In the genomic region with DNA sequence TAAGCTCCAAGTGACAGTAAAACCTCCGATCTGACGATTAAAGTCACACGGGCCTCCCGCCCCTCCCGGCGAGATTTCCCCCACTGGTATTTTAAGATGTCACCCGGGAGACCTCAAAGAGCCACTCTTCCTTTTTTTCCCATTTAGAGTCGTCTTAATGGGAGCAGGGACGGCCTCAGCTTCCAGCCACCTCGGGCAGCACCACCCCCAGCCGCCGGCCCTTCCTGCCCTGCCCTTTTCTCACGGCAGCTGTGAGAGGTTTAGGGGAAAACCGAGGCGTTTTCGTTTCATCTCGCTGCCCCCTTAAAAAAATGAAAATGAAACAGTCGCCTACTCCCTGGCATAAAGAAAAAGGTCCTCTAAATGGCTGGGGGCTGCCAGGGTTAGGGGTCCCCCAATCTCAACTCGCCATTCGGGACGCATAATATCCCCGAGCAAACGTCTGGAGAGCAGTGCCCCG, we compare ENCODE assay signal across 1 cellular context.
TF ChIP-seq lines count a peak whose summit lies in the region.

No MANE protein-coding gene starts in this region.

TF ChIP-seq in GM12878, 131 proteins besides CTCF, POLR2A, EP300 and RAD21 (continued from another document and continues in another):
- TF ChIP-seq JUNB (IDR thresholded peaks at IDR 0.05) (no peak), CHD1 (IDR thresholded peaks at IDR 0.05; ENCODE audit: low read depth, low read length) (no peak), BCL11A (IDR thresholded peaks at IDR 0.05; ENCODE audit: low read depth, low read length) (no peak), EED (IDR thresholded peaks at IDR 0.05; ENCODE audit: low read depth) (no peak; the same call in 1 of the 2 replicates), MEF2A (IDR thresholded peaks at IDR 0.05; ENCODE audit: insufficient read depth, low read depth, low read length) (no peak), PML (IDR thresholded peaks at IDR 0.05; ENCODE audit: low read length) (no peak), GATAD2B (conservative IDR thresholded peaks at IDR 0.05; ENCODE audit: low read depth) (peak; percentile 43; the same call in 1 of the 2 replicates), CHD2 (IDR thresholded peaks at IDR 0.05; ENCODE audit: borderline replicate concordance, low read depth, low read length) (no peak), NBN (IDR thresholded peaks at IDR 0.05) (no peak), PAX5 (IDR thresholded peaks at IDR 0.05; ENCODE audit: borderline replicate concordance, low read depth, low read length) (no peak; the same call in 1 of the 2 replicates), ZSCAN29 (IDR thresholded peaks at IDR 0.05) (no peak), PAX8 (IDR thresholded peaks at IDR 0.05) (no peak), MXI1 (IDR thresholded peaks at IDR 0.05; ENCODE audit: low read depth, low read length) (peak; percentile 39; the same call in 1 of the 2 replicates), KLF5 (IDR thresholded peaks at IDR 0.05; ENCODE audit: partially characterized antibody) (no peak), SP1 (IDR thresholded peaks at IDR 0.05; ENCODE audit: low read depth, low read length) (no peak), POLR2AphosphoS5 (IDR thresholded peaks at IDR 0.05; ENCODE audit: low read length) (peak; percentile 9; the same call in 1 of the 2 replicates), MTA2 (IDR thresholded peaks at IDR 0.05; ENCODE audit: low read depth) (peak; percentile 38; the same call in 1 of the 2 replicates), NR2C2 (IDR thresholded peaks at IDR 0.05; ENCODE audit: borderline replicate concordance, control insufficient read depth, insufficient read length, low read depth) (no peak), NR2C1 (IDR thresholded peaks at IDR 0.05) (no peak), RBBP5 (conservative IDR thresholded peaks at IDR 0.05) (no peak), RFX5 (IDR thresholded peaks at IDR 0.05; ENCODE audit: low read depth, low read length) (no peak), YY1 (IDR thresholded peaks at IDR 0.05; ENCODE audit: low read depth, low read length) (0 out of 2 replicates have a peak, but pooled peaks have one; percentile 9), IKZF2 (IDR thresholded peaks at IDR 0.05) (peak; percentile 56 to 71; a peak in 2 of 4 replicates), RB1 (IDR thresholded peaks at IDR 0.05; ENCODE audit: borderline replicate concordance) (no peak; the same call in 1 of the 2 replicates), GABPA (IDR thresholded peaks at IDR 0.05; ENCODE audit: low read depth) (no peak), TCF3 (IDR thresholded peaks at IDR 0.05; ENCODE audit: borderline replicate concordance, insufficient read depth, low read depth, low read length) (0 out of 2 replicates have a peak, but pooled peaks have one; percentile 13), CBX3 (IDR thresholded peaks at IDR 0.05; ENCODE audit: borderline replicate concordance, low read depth) (no peak), HDAC2 (IDR thresholded peaks at IDR 0.05) (no peak), ZNF274 (IDR thresholded peaks at IDR 0.05; ENCODE audit: insufficient read depth, insufficient read length) (no peak), MEF2B (IDR thresholded peaks at IDR 0.05; ENCODE audit: partially characterized antibody, poor library complexity, severe bottlenecking) (peak; percentile 30), TAF1 (IDR thresholded peaks at IDR 0.05; ENCODE audit: borderline replicate concordance, low read depth, low read length) (0 out of 2 replicates have a peak, but pooled peaks have one; percentile 7), RELA (IDR thresholded peaks at IDR 0.05; ENCODE audit: borderline replicate concordance, partially characterized antibody) (no peak), SIN3A (IDR thresholded peaks at IDR 0.05; ENCODE audit: low read depth, low read length) (peak; percentile 41; the same call in 1 of the 2 replicates), TCF12 (IDR thresholded peaks at IDR 0.05; ENCODE audit: low read depth, low read length) (peak; percentile 69; the same call in 1 of the 2 replicates), ETV6 (conservative IDR thresholded peaks at IDR 0.05 in 1 of 2, IDR thresholded peaks at IDR 0.05 in 1 of 2; ENCODE audit: borderline replicate concordance in 1 of 2, low read depth in 1 of 2) (0 out of 4 replicates have a peak, but pooled peaks of 1 of the 2 experiments have one; percentile 26), RCOR1 (conservative IDR thresholded peaks at IDR 0.05; ENCODE audit: low read depth, low read length) (no peak), BACH1 (IDR thresholded peaks at IDR 0.05; ENCODE audit: borderline replicate concordance) (no peak), TARDBP (IDR thresholded peaks at IDR 0.05; ENCODE audit: borderline replicate concordance) (0 out of 2 replicates have a peak, but pooled peaks have one; percentile 14), NR2F1 (conservative IDR thresholded peaks at IDR 0.05) (0 out of 2 replicates have a peak, but pooled peaks have one; percentile 37), SREBF2 (IDR thresholded peaks at IDR 0.05; ENCODE audit: low read length) (no peak), IKZF1 (conservative IDR thresholded peaks at IDR 0.05) (peak; percentile 42), ZNF384 (IDR thresholded peaks at IDR 0.05; ENCODE audit: borderline replicate concordance, low read depth, low read length) (peak; percentile 37), KAT2A (conservative IDR thresholded peaks at IDR 0.05; ENCODE audit: control insufficient read depth, low read depth, low read length) (no peak), STAT1 (conservative IDR thresholded peaks at IDR 0.05) (0 out of 2 replicates have a peak, but pooled peaks have one; percentile 19)
- TF ChIP-seq, protein P1, sequence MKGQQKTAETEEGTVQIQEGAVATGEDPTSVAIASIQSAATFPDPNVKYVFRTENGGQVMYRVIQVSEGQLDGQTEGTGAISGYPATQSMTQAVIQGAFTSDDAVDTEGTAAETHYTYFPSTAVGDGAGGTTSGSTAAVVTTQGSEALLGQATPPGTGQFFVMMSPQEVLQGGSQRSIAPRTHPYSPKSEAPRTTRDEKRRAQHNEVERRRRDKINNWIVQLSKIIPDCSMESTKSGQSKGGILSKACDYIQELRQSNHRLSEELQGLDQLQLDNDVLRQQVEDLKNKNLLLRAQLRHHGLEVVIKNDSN (IDR thresholded peaks at IDR 0.05; ENCODE audit: borderline replicate concordance, extremely low read length, insufficient read depth, low read depth, low read length), result no peak
- TF ChIP-seq, protein P2, sequence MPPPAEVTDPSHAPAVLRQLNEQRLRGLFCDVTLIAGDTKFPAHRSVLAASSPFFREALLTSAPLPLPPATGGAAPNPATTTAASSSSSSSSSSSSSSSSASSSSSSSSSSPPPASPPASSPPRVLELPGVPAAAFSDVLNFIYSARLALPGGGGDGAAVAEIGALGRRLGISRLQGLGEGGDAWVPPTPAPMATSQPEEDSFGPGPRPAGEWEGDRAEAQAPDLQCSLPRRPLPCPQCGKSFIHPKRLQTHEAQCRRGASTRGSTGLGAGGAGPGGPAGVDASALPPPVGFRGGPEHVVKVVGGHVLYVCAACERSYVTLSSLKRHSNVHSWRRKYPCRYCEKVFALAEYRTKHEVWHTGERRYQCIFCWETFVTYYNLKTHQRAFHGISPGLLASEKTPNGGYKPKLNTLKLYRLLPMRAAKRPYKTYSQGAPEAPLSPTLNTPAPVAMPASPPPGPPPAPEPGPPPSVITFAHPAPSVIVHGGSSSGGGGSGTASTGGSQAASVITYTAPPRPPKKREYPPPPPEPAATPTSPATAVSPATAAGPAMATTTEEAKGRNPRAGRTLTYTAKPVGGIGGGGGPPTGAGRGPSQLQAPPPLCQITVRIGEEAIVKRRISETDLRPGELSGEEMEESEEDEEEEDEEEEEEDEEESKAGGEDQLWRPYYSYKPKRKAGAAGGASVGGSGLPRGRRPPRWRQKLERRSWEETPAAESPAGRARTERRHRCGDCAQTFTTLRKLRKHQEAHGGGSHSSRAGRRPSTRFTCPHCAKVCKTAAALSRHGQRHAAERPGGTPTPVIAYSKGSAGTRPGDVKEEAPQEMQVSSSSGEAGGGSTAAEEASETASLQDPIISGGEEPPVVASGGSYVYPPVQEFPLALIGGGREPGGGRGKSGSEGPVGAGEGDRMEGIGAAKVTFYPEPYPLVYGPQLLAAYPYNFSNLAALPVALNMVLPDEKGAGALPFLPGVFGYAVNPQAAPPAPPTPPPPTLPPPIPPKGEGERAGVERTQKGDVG (CRISPR knock-in tag; IDR thresholded peaks at IDR 0.05), result no peak
- TF ChIP-seq, protein P3, sequence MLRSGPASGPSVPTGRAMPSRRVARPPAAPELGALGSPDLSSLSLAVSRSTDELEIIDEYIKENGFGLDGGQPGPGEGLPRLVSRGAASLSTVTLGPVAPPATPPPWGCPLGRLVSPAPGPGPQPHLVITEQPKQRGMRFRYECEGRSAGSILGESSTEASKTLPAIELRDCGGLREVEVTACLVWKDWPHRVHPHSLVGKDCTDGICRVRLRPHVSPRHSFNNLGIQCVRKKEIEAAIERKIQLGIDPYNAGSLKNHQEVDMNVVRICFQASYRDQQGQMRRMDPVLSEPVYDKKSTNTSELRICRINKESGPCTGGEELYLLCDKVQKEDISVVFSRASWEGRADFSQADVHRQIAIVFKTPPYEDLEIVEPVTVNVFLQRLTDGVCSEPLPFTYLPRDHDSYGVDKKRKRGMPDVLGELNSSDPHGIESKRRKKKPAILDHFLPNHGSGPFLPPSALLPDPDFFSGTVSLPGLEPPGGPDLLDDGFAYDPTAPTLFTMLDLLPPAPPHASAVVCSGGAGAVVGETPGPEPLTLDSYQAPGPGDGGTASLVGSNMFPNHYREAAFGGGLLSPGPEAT (IDR thresholded peaks at IDR 0.05; ENCODE audit: low read depth), result peak; percentile 90
- TF ChIP-seq, protein P4, sequence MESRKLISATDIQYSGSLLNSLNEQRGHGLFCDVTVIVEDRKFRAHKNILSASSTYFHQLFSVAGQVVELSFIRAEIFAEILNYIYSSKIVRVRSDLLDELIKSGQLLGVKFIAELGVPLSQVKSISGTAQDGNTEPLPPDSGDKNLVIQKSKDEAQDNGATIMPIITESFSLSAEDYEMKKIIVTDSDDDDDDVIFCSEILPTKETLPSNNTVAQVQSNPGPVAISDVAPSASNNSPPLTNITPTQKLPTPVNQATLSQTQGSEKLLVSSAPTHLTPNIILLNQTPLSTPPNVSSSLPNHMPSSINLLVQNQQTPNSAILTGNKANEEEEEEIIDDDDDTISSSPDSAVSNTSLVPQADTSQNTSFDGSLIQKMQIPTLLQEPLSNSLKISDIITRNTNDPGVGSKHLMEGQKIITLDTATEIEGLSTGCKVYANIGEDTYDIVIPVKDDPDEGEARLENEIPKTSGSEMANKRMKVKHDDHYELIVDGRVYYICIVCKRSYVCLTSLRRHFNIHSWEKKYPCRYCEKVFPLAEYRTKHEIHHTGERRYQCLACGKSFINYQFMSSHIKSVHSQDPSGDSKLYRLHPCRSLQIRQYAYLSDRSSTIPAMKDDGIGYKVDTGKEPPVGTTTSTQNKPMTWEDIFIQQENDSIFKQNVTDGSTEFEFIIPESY (IDR thresholded peaks at IDR 0.05), result no peak
- TF ChIP-seq, protein P5, sequence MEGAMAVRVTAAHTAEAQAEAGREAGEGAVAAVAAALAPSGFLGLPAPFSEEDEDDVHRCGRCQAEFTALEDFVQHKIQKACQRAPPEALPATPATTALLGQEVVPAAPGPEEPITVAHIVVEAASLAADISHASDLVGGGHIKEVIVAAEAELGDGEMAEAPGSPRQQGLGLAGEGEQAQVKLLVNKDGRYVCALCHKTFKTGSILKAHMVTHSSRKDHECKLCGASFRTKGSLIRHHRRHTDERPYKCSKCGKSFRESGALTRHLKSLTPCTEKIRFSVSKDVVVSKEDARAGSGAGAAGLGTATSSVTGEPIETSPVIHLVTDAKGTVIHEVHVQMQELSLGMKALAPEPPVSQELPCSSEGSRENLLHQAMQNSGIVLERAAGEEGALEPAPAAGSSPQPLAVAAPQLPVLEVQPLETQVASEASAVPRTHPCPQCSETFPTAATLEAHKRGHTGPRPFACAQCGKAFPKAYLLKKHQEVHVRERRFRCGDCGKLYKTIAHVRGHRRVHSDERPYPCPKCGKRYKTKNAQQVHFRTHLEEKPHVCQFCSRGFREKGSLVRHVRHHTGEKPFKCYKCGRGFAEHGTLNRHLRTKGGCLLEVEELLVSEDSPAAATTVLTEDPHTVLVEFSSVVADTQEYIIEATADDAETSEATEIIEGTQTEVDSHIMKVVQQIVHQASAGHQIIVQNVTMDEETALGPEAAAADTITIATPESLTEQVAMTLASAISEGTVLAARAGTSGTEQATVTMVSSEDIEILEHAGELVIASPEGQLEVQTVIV (IDR thresholded peaks at IDR 0.05; ENCODE audit: borderline replicate concordance, partially characterized antibody), result no peak
- TF ChIP-seq, protein P6, sequence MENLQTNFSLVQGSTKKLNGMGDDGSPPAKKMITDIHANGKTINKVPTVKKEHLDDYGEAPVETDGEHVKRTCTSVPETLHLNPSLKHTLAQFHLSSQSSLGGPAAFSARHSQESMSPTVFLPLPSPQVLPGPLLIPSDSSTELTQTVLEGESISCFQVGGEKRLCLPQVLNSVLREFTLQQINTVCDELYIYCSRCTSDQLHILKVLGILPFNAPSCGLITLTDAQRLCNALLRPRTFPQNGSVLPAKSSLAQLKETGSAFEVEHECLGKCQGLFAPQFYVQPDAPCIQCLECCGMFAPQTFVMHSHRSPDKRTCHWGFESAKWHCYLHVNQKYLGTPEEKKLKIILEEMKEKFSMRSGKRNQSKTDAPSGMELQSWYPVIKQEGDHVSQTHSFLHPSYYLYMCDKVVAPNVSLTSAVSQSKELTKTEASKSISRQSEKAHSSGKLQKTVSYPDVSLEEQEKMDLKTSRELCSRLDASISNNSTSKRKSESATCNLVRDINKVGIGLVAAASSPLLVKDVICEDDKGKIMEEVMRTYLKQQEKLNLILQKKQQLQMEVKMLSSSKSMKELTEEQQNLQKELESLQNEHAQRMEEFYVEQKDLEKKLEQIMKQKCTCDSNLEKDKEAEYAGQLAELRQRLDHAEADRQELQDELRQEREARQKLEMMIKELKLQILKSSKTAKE (IDR thresholded peaks at IDR 0.05; ENCODE audit: low read depth, poor library complexity, severe bottlenecking), result peak; percentile 61
- TF ChIP-seq, protein P7, sequence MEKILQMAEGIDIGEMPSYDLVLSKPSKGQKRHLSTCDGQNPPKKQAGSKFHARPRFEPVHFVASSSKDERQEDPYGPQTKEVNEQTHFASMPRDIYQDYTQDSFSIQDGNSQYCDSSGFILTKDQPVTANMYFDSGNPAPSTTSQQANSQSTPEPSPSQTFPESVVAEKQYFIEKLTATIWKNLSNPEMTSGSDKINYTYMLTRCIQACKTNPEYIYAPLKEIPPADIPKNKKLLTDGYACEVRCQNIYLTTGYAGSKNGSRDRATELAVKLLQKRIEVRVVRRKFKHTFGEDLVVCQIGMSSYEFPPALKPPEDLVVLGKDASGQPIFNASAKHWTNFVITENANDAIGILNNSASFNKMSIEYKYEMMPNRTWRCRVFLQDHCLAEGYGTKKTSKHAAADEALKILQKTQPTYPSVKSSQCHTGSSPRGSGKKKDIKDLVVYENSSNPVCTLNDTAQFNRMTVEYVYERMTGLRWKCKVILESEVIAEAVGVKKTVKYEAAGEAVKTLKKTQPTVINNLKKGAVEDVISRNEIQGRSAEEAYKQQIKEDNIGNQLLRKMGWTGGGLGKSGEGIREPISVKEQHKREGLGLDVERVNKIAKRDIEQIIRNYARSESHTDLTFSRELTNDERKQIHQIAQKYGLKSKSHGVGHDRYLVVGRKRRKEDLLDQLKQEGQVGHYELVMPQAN (conservative IDR thresholded peaks at IDR 0.05), result peak; percentile 21; the same call in 1 of the 2 replicates
- TF ChIP-seq, protein P8, sequence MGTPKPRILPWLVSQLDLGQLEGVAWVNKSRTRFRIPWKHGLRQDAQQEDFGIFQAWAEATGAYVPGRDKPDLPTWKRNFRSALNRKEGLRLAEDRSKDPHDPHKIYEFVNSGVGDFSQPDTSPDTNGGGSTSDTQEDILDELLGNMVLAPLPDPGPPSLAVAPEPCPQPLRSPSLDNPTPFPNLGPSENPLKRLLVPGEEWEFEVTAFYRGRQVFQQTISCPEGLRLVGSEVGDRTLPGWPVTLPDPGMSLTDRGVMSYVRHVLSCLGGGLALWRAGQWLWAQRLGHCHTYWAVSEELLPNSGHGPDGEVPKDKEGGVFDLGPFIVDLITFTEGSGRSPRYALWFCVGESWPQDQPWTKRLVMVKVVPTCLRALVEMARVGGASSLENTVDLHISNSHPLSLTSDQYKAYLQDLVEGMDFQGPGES (IDR thresholded peaks at IDR 0.05), result no peak
